ENCODE assay signal across 18 cellular contexts in the genomic region with DNA sequence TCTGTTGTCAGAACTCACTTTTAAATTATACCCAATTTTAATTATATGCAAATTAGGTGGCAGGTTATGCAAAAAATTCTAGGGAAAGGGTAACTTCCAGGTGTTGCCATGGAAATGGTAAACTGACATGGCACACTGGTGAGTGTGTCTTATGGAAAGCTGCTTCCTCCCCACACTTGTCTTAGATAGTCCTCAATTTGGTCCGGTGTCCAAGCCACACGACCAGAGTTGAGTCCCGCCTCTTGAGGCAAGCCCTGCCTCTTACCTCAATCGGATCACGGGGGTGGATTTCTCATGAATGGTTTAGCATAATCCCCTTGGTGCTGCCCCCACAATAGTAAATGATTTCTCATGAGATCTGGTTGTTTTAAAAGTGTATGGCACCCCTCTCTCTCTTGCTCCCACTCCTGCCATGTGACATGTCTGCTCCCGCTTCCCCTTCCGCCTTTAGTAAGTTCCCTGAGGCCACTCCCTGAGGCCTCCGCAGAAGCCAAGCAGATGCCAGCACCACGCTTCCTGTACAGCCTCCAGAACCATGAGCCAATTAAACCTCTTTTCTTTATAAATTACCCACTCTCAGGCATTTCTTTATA.
"Had no signal": no experiment of that assay in that cellular context is flagged by ENCODE, and none has a peak within 500 bp of the region (broad histone marks: within the 10 kb centered on the region; RNA-seq: fewer than 3 reads in every experiment).

No MANE protein-coding gene starts in this region.

- FAIRE-seq: endometrium had no signal

- H3K79me2 ChIP-seq: hepatocyte had no signal

- H3K4me3 ChIP-seq: colonic mucosa, esophagus squamous epithelium, hepatocyte, lower lobe of right lung, ovary, smooth muscle cell, thoracic aorta, upper lobe of right lung had no signal

- H3K4me1 ChIP-seq: colonic mucosa, lower lobe of right lung, upper lobe of right lung had no signal

- H3K27ac ChIP-seq: colonic mucosa, hepatocyte, lower lobe of right lung, ovary, thoracic aorta, upper lobe of right lung, VCaP had no signal

- H3K9me3 ChIP-seq: colonic mucosa, esophagus squamous epithelium, lower lobe of right lung, ovary, thoracic aorta, upper lobe of right lung had no signal

- H3K36me3 ChIP-seq: colonic mucosa, esophagus squamous epithelium, lower lobe of right lung, ovary, thoracic aorta, upper lobe of right lung had no signal

- ATAC-seq: left colon; natural killer cell; sciatic nerve; stimulated activated memory B cell treated with anti-CD40 and anti-IgM and Interleukin-4, amounts not matched to agents 10 μg/mL and 1 μg/mL and 100 μg/mL, for 72 hours had no signal

- H2AFZ ChIP-seq: hepatocyte had no signal

- DNase-seq: activated CD4-positive, alpha-beta T cell treated with anti-CD3 and anti-CD28 coated beads for 1 hour; activated CD4-positive, alpha-beta T cell treated with anti-CD3 and anti-CD28 coated beads, Interleukin-2, amount 50 U/mL, for 48 hours; amniotic stem cell; colonic mucosa; esophagus squamous epithelium; left colon; lower lobe of right lung; natural killer cell; ovary; stimulated activated CD4-positive, alpha-beta T cell treated with anti-CD3 and anti-CD28 coated beads, Interleukin-4, amount 100 ng/mL, for 24 hours had no signal

- H3K4me2 ChIP-seq: hepatocyte, smooth muscle cell had no signal

- H3K27me3 ChIP-seq: colonic mucosa, ovary had no signal
